1 cellular context compared by ENCODE assay signal in genomic region chr4:88284378-88285234, GRCh38.
A peak's percentile ranks its signal among the peaks of the same experiment; 100 is the strongest.
TF ChIP-seq lines count a peak whose summit lies in the region.

TSS of gene PPM1K (minus strand) at chr4:88284561. CDS start at chr4:88278583, 5,978 bp downstream.

TF ChIP-seq in H1, 55 proteins besides CTCF, POLR2A, EP300 and RAD21:
- TF ChIP-seq CHD1 (IDR thresholded peaks at IDR 0.05; ENCODE audit: low read depth, low read length) (no peak), SP4 (IDR thresholded peaks at IDR 0.05; ENCODE audit: low read length) (peak; percentile 68; the same call in 1 of the 2 replicates), JUN (IDR thresholded peaks at IDR 0.05; ENCODE audit: low read depth, low read length) (no peak), POU5F1 (IDR thresholded peaks at IDR 0.05; ENCODE audit: low read depth, low read length) (no peak), ATF2 (IDR thresholded peaks at IDR 0.05; ENCODE audit: low read length) (peak; percentile 72; the same call in 1 of the 2 replicates), BRCA1 (IDR thresholded peaks at IDR 0.05; ENCODE audit: low read depth, low read length) (peak; percentile 55), TEAD4 (IDR thresholded peaks at IDR 0.05; ENCODE audit: low read depth, low read length) (peak; percentile 12; the same call in 1 of the 2 replicates), RXRA (IDR thresholded peaks at IDR 0.05; ENCODE audit: insufficient read depth, low read depth, low read length) (no peak), JUND (IDR thresholded peaks at IDR 0.05; ENCODE audit: low read length) (peak; percentile 63; the same call in 1 of the 2 replicates), TBP (IDR thresholded peaks at IDR 0.05; ENCODE audit: low read depth, low read length) (peak; percentile 67; the same call in 1 of the 2 replicates), NANOG (IDR thresholded peaks at IDR 0.05; ENCODE audit: insufficient read depth, low read depth, low read length, poor library complexity, severe bottlenecking) (peak; percentile 93), SIN3A (conservative IDR thresholded peaks at IDR 0.05 in 1 of 2, IDR thresholded peaks at IDR 0.05 in 1 of 2; ENCODE audit: low read depth in 1 of 2, low read length in 2 of 2) (peak in 1 of 2 experiments; percentile 72; a peak in 1 of 4 replicates), SP1 (IDR thresholded peaks at IDR 0.05; ENCODE audit: low read depth, low read length) (peak; percentile 88), SUZ12 (IDR thresholded peaks at IDR 0.05; ENCODE audit: low read length) (0 out of 2 replicates have a peak, but pooled peaks have one; percentile 8), TAF1 (IDR thresholded peaks at IDR 0.05; ENCODE audit: low read depth, low read length) (0 out of 2 replicates have a peak, but pooled peaks have one; percentile 59), CEBPB (IDR thresholded peaks at IDR 0.05; ENCODE audit: low read depth, low read length) (no peak), KDM5A (IDR thresholded peaks at IDR 0.05; ENCODE audit: low read length) (no peak), SP2 (IDR thresholded peaks at IDR 0.05; ENCODE audit: low read length) (peak; percentile 79), HDAC2 (IDR thresholded peaks at IDR 0.05; ENCODE audit: borderline replicate concordance in 1 of 2, low read depth in 2 of 2, low read length in 2 of 2) (no peak), BACH1 (IDR thresholded peaks at IDR 0.05; ENCODE audit: low read length) (0 out of 2 replicates have a peak, but pooled peaks have one; percentile 22), HDAC6 (IDR thresholded peaks at IDR 0.05; ENCODE audit: low read depth, low read length) (no peak), CREB1 (IDR thresholded peaks at IDR 0.05) (peak; percentile 76), E2F6 (IDR thresholded peaks at IDR 0.05) (no peak), NRF1 (IDR thresholded peaks at IDR 0.05; ENCODE audit: low read depth, low read length) (peak; percentile 49), PHF8 (conservative IDR thresholded peaks at IDR 0.05; ENCODE audit: low read depth, low read length) (0 out of 2 replicates have a peak, but pooled peaks have one; percentile 15), ZNF274 (IDR thresholded peaks at IDR 0.05; ENCODE audit: borderline replicate concordance, extremely low read depth, low read length) (no peak), SAP30 (IDR thresholded peaks at IDR 0.05; ENCODE audit: insufficient read depth, insufficient replicate concordance, low read length) (peak; percentile 63), ASH2L (IDR thresholded peaks at IDR 0.05; ENCODE audit: low read length) (peak; percentile 86), CHD2 (IDR thresholded peaks at IDR 0.05; ENCODE audit: low read length) (peak; percentile 84)
